Comparison of ENCODE assay signal across 14 cellular contexts in genomic region chr16:29686740-29687327, GRCh38. TPM values are rescaled to one million over a fixed set of nuclear protein-coding genes. Genes with fewer than 3 reads are reported as not detected.
A peak's percentile ranks its signal among the peaks of the same experiment; 100 is the strongest.
DNase-seq lines count a peak whose midpoint lies in the region; ATAC-seq, FAIRE-seq and TF ChIP-seq lines count a peak whose summit lies in the region.
"Had no signal": no experiment of that assay in that cellular context is flagged by ENCODE, and none has a peak within 500 bp of the region (broad histone marks: within the 10 kb centered on the region; RNA-seq: fewer than 3 reads in every experiment).

No MANE protein-coding gene starts in this region.

- H3K9ac ChIP-seq in BLaER1, result peak overlapping the region; percentile 46

- H4K20me1 ChIP-seq in BLaER1, result no peaks in the 10 kb centered on the region

- no peak for TF ChIP-seq CTCF in body of pancreas (IDR thresholded peaks at IDR 0.05)

- 71 to 73% methylated on average over 9 of the region's 9 CpGs for WGBS in body of pancreas, 2 donors

- ATAC-seq in Right ventricle myocardium inferior, result no peak
- no peak for ATAC-seq in GM18519 (IDR thresholded peaks at IDR 0.05; ENCODE audit: low FRiP score, unreplicated experiment)
- ATAC-seq in body of pancreas, result no peak

- H3K4me3 ChIP-seq in BLaER1 (no peak overlapping the region), body of pancreas (no peak overlapping the region)
- H3K4me3 ChIP-seq: PC-9 had no signal

- intact Hi-C loops in head of caudate nucleus (cut with DNase I) (no loop called here), Right ventricle myocardium inferior (cut with DNase I) (no loop called here), body of pancreas (cut with DNase I) (no loop called here)

- H3K4me1 ChIP-seq in BLaER1 (peaks cover 68% of the 10 kb centered on the region), body of pancreas (no peaks in the 10 kb centered on the region)

- H3K36me3 ChIP-seq in BLaER1, result peaks cover 48% of the 10 kb centered on the region
- H3K36me3 ChIP-seq in body of pancreas (replicated peaks in 1 of 2; ENCODE audit: insufficient read depth in 1 of 2, low read depth in 2 of 2), result no peaks in the 10 kb centered on the region

- H3K27me3 ChIP-seq in BLaER1, result no peaks in the 10 kb centered on the region
- no peaks in the 10 kb centered on the region for H3K27me3 ChIP-seq in body of pancreas

- DNase-seq in GM18507 (ENCODE audit: extremely low spot score, insufficient read length, low read depth) (no peak), SKM-1 treated with dmso at 0.1 percent for 144 hours (lab: John Stamatoyannopoulos, UW; ENCODE audit: unreplicated experiment) (peak; percentile 75), head of caudate nucleus (peak in 33 of 42 donors; percentile 12 to 86 (median 50)), Right ventricle myocardium inferior (ENCODE audit: missing footprints) (no peak), body of pancreas (no peak), hippocampal formation (lab: John Stamatoyannopoulos, UW) (no peak)
- DNase-seq: activated naive CD4-positive, alpha-beta T cell; central memory CD4-positive, alpha-beta T cell; DMS79 treated with DMSO at 0.1 percent for 48 hours; foreskin melanocyte; PC-9 had no signal

- peak; percentile 66 for FAIRE-seq in GM18507 (lab: Jason Lieb, UNC)
- FAIRE-seq: keratinocyte had no signal

- H3K27ac ChIP-seq in BLaER1 (peak overlapping the region; percentile 59), body of pancreas (no peak overlapping the region)
- H3K27ac ChIP-seq: PC-9 had no signal

- H3K9me3 ChIP-seq in BLaER1 (0 out of 2 replicates have a peak, but pooled peaks cover 8% of the 10 kb centered on the region), body of pancreas (no peaks in the 10 kb centered on the region)

- H3K4me2 ChIP-seq in BLaER1, result peak overlapping the region; percentile 81
- H3K4me2 ChIP-seq: PC-9 had no signal

- TF ChIP-seq POLR2A in body of pancreas (IDR thresholded peaks at IDR 0.05), result no peak

RNA-seq across cellular contexts. Expression of gene QPRT, which starts 7.9 kb away (rescaled TPM):
- 29.2 TPM for total RNA-seq in Right ventricle myocardium inferior
- total RNA-seq in body of pancreas, result 10 to 100 TPM; 28.0 to 30.3 TPM

RNA-seq across cellular contexts. Expression of gene SPN, which starts 23.8 kb away (rescaled TPM):
- total RNA-seq in Right ventricle myocardium inferior (1.3 TPM), body of pancreas (1 to 10 TPM; 1.3 to 2.0 TPM)

RNA-seq across cellular contexts. Expression of gene C16orf54, which starts 59.0 kb away (rescaled TPM):
- total RNA-seq in Right ventricle myocardium inferior, result 0.73 TPM
- under 1 TPM; 0.33 to 0.52 TPM for total RNA-seq in body of pancreas
- total RNA-seq: PC-9 had no signal

Comparison
In these comparisons a context has a peak if more than half of its experiments do, and no peak if none do; other contexts are left out.
1. DNase-seq: peak in SKM-1 treated with dmso at 0.1 percent for 144 hours (single experiment) and head of caudate nucleus (33 of 42); none in GM18507 (single experiment), Right ventricle myocardium inferior (single experiment), body of pancreas (0 of 4) and hippocampal formation (0 of 2).